12 cellular contexts compared by ENCODE assay signal in genomic region chr12:7851622-7852081, GRCh38. TPM values are rescaled to one million over a fixed set of nuclear protein-coding genes. Genes with fewer than 3 reads are reported as not detected.
DNase-seq lines count a peak whose midpoint lies in the region; ATAC-seq, FAIRE-seq and TF ChIP-seq lines count a peak whose summit lies in the region.
"Not testable (repeated sequence)": the region's sequence is repeated elsewhere in the genome, so short reads cannot be mapped to it uniquely, and the experiment has no call there.
"Had no signal": no experiment of that assay in that cellular context is flagged by ENCODE, and none has a peak within 500 bp of the region (broad histone marks: within the 10 kb centered on the region; RNA-seq: fewer than 3 reads in every experiment).

No MANE protein-coding gene starts in this region.

- CTCF ChIA-PET in Caco-2 (lab: Charles Lee), result interaction anchor here (0.6 to 2.2 kb wide), 6 partner anchors 9 to 173 kb away, joined by 3 to 16 read pairs (median 3); no protein-coding TSS in a partner anchor
- CTCF ChIA-PET in HCT116 (lab: Charles Lee), result interaction anchor here (1.0 kb wide), 1 partner anchor 81 kb away, joined by 3 read pairs; no protein-coding TSS in a partner anchor
- CTCF ChIA-PET in IMR-90 (lab: Yijun Ruan, JAX), result interaction anchor here (1.3 kb wide), 1 partner anchor 82 kb away, joined by 4 read pairs; no protein-coding TSS in a partner anchor

- H3K9me3 Mint-ChIP-seq in Caco-2 (ENCODE audit: unreplicated experiment); neural progenitor cell; type B pancreatic cell: not testable (repeated sequence)
- peaks cover 13% of the 10 kb centered on the region for H3K9me3 Mint-ChIP-seq in endodermal cell

- H3F3A ChIP-seq in neural progenitor cell (ENCODE audit: low read depth), result peaks cover 16% of the 10 kb centered on the region

- not testable (repeated sequence) for H3K56ac ChIP-seq in IMR-90 (ENCODE audit: extremely low read depth, insufficient read depth, low read length)

- not testable (repeated sequence) for H3K9ac ChIP-seq in HCT116 (ENCODE audit: low read length); IMR-90 (ENCODE audit: low read depth, low read length); keratinocyte (ENCODE audit: control insufficient read depth, extremely low read depth, insufficient read depth, low read length); neural progenitor cell
- H3K9ac ChIP-seq in endodermal cell (ENCODE audit: extremely low read depth, low read length, poor library complexity, severe bottlenecking), result peak overlapping the region; percentile 57

- H3K27me3 ChIP-seq in Caco-2 (replicated peaks; ENCODE audit: control insufficient read depth, insufficient read depth, low read length); HCT116 (ENCODE audit: insufficient read depth, low read length); IMR-90 (ENCODE audit: control insufficient read depth, insufficient read depth, low read length); endodermal cell (ENCODE audit: control insufficient read depth, insufficient read depth, low read length, poor library complexity, severe bottlenecking); keratinocyte (ENCODE audit: control insufficient read depth, extremely low read depth, insufficient read depth, low read length); neural progenitor cell: not testable (repeated sequence)

- H3K4me1 ChIP-seq in Caco-2 (peaks cover 75% of the 10 kb centered on the region), HCT116 (ENCODE audit: control insufficient read depth in 1 of 2, insufficient read depth in 2 of 2, low read length in 2 of 2) (peaks cover 2 to 18% of the 10 kb centered on the region in 2 experiments; a peak in 3 of 4 replicates), endodermal cell (ENCODE audit: control insufficient read depth, insufficient read depth, low read length) (peaks cover 12% of the 10 kb centered on the region), neural progenitor cell (peaks cover 30% of the 10 kb centered on the region)
- H3K4me1 ChIP-seq in IMR-90 (ENCODE audit: control insufficient read depth, insufficient read depth, low read length); keratinocyte (ENCODE audit: control insufficient read depth, extremely low read depth, insufficient read depth, low read length): not testable (repeated sequence)

- intact Hi-C loops in Caco-2 (cut with micrococcal nuclease; ENCODE audit: unreplicated experiment), result loop anchor here (1.0 to 5.0 kb wide), 3 partner anchors 16 to 144 kb away; no protein-coding TSS in a partner anchor
- intact Hi-C loops in HCT116 (cut with micrococcal nuclease); IMR-90 (cut with micrococcal nuclease): not testable (repeated sequence)

- not testable (repeated sequence) for H4K91ac ChIP-seq in IMR-90 (ENCODE audit: insufficient read depth, low read depth, low read length)

- TF ChIP-seq POLR2A in HCT116 (IDR thresholded peaks at IDR 0.05; ENCODE audit: borderline replicate concordance, extremely low read depth, insufficient read depth, insufficient read length); IMR-90 (IDR thresholded peaks at IDR 0.05; ENCODE audit: low read depth, low read length): not testable (repeated sequence)

- H2AK5ac ChIP-seq in IMR-90 (ENCODE audit: low read depth, low read length), result not testable (repeated sequence)

- peak; percentile 60 for FAIRE-seq in keratinocyte (lab: Jason Lieb, UNC)

- not testable (repeated sequence) for H4K5ac ChIP-seq in IMR-90 (ENCODE audit: low read depth, low read length)

- H3K9me1 ChIP-seq in IMR-90 (ENCODE audit: insufficient read depth, low read length); keratinocyte (ENCODE audit: control insufficient read depth, extremely low read depth, insufficient read depth, low read length): not testable (repeated sequence)

- H3K4ac ChIP-seq in IMR-90 (ENCODE audit: low read depth, low read length), result not testable (repeated sequence)

- H3K4me3 Mint-ChIP-seq in Caco-2 (ENCODE audit: unreplicated experiment) (peak overlapping the region; percentile 50), endodermal cell (peak overlapping the region; percentile 11), neural progenitor cell (peak overlapping the region; percentile 19), type B pancreatic cell (peak overlapping the region; percentile 25)

- ATAC-seq in HCT116 (peak; percentile 76; the same call in 1 of the 2 replicates), IMR-90 (ENCODE audit: low read depth) (peak; percentile 52)

- H3K18ac ChIP-seq in IMR-90 (ENCODE audit: low read depth, low read length), result not testable (repeated sequence)

- not testable (repeated sequence) for H3K27me3 Mint-ChIP-seq in Caco-2 (ENCODE audit: insufficient read depth, unreplicated experiment); endodermal cell (ENCODE audit: insufficient read depth); neural progenitor cell (ENCODE audit: insufficient read depth, low read depth); type B pancreatic cell

- not testable (repeated sequence) for H2BK120ac ChIP-seq in IMR-90 (ENCODE audit: low read depth, low read length)

- peak; percentile 87 to 94 for DNase-seq in Caco-2
- not testable (repeated sequence) for DNase-seq in HCT116 (ENCODE audit: low read depth, low spot score); IMR-90; keratinocyte (ENCODE audit: low read depth, low spot score); type B pancreatic cell (ENCODE audit: extremely low spot score, unreplicated experiment)
- DNase-seq in astrocyte of the hippocampus (ENCODE audit: low read depth, low spot score), result peak; percentile 33
- peak; percentile 66 for DNase-seq in endodermal cell
- peak; percentile 38 for DNase-seq in neural progenitor cell (ENCODE audit: low spot score)

- not testable (repeated sequence) for H3K4me3 ChIP-seq in Caco-2 (ENCODE audit: low read depth, low read length); HCT116 (replicated peaks in 1 of 2; ENCODE audit: low read depth in 1 of 2, low read length in 2 of 2); IMR-90 (ENCODE audit: insufficient read depth, low read depth, low read length); keratinocyte (ENCODE audit: control insufficient read depth in 2 of 3, extremely low read depth in 1 of 3, insufficient read depth in 2 of 3, low read depth in 1 of 3, low read length in 3 of 3); neural progenitor cell
- peak overlapping the region; percentile 41 for H3K4me3 ChIP-seq in endodermal cell (ENCODE audit: low read length)

- H3K36me3 Mint-ChIP-seq in Caco-2 (ENCODE audit: insufficient read depth, unreplicated experiment), result peaks cover 95% of the 10 kb centered on the region
- not testable (repeated sequence) for H3K36me3 Mint-ChIP-seq in endodermal cell (ENCODE audit: low read depth); neural progenitor cell; type B pancreatic cell

- not testable (repeated sequence) for H2BK5ac ChIP-seq in IMR-90 (ENCODE audit: low read depth, low read length, poor library complexity, severe bottlenecking)

- not testable (repeated sequence) for TF ChIP-seq CTCF in Caco-2 (IDR thresholded peaks at IDR 0.05; ENCODE audit: insufficient read depth in 1 of 2, low read depth in 1 of 2, low read length in 1 of 2, severe bottlenecking in 1 of 2, unreplicated experiment in 1 of 2); HCT116 (IDR thresholded peaks at IDR 0.05 in 2 of 3, conservative IDR thresholded peaks at IDR 0.05 in 1 of 3; ENCODE audit: borderline replicate concordance in 1 of 3, insufficient read depth in 1 of 3, low read depth in 2 of 3, low read length in 2 of 3); IMR-90 (conservative IDR thresholded peaks at IDR 0.05; ENCODE audit: low read depth, low read length); endodermal cell (conservative IDR thresholded peaks at IDR 0.05); keratinocyte (optimal IDR thresholded peaks at IDR 0.05 in 1 of 3, IDR thresholded peaks at IDR 0.05 in 1 of 3, conservative IDR thresholded peaks at IDR 0.05 in 1 of 3; ENCODE audit: extremely low read depth in 1 of 3, insufficient read depth in 2 of 3, low read length in 3 of 3); neural progenitor cell (IDR thresholded peaks at IDR 0.05); type B pancreatic cell (conservative IDR thresholded peaks at IDR 0.05)

- H2BK15ac ChIP-seq in IMR-90 (ENCODE audit: low read depth, low read length), result not testable (repeated sequence)

- in situ Hi-C loops in IMR-90 (cut with MboI; ENCODE audit: low sequenced_read_pairs), result loop anchor here (10.0 kb wide), 1 partner anchor 143 kb away; no protein-coding TSS in a partner anchor

- not testable (repeated sequence) for H3K23ac ChIP-seq in IMR-90 (ENCODE audit: low read depth, low read length)

- WGBS in IMR-90 (ENCODE audit: extremely low coverage in 2 of 2, insufficient read length in 1 of 2), 2 experiments, result no CpG with 5 or more reads among the region's 3 CpGs
- WGBS in endodermal cell (ENCODE audit: insufficient coverage in 1 of 2, insufficient read length in 1 of 2), 2 experiments, result 0% methylated on average over 1 of the region's 3 CpGs

- H3K4me1 Mint-ChIP-seq in Caco-2 (ENCODE audit: low read depth, unreplicated experiment), result peaks cover 76% of the 10 kb centered on the region
- H3K4me1 Mint-ChIP-seq in endodermal cell, result peaks cover 60% of the 10 kb centered on the region
- H3K4me1 Mint-ChIP-seq in neural progenitor cell, result peaks cover 34% of the 10 kb centered on the region
- H3K4me1 Mint-ChIP-seq in type B pancreatic cell (ENCODE audit: unreplicated experiment), result not testable (repeated sequence)

- not testable (repeated sequence) for H3K27ac ChIP-seq in HCT116 (ENCODE audit: low read depth, low read length); IMR-90 (ENCODE audit: insufficient read depth, low read length); keratinocyte (ENCODE audit: control insufficient read depth, insufficient read depth, low read length)
- peak overlapping the region; percentile 61 for H3K27ac ChIP-seq in endodermal cell (ENCODE audit: low read depth, low read length)
- H3K27ac ChIP-seq in neural progenitor cell, result peak overlapping the region; percentile 42

- H2AK9ac ChIP-seq in IMR-90 (replicated peaks; ENCODE audit: low read depth, low read length, poor library complexity), result not testable (repeated sequence)

- not testable (repeated sequence) for H3K9me2 ChIP-seq in HCT116 (ENCODE audit: insufficient read depth)

- H4K8ac ChIP-seq in IMR-90 (ENCODE audit: low read depth in 2 of 2, low read length in 2 of 2), result not testable (repeated sequence)

- H3K36me3 ChIP-seq in Caco-2 (ENCODE audit: control insufficient read depth, insufficient read depth, low read length); HCT116 (ENCODE audit: control insufficient read depth in 1 of 2, insufficient read depth in 2 of 2, low read length in 2 of 2); IMR-90 (ENCODE audit: control insufficient read depth, insufficient read depth, low read length); endodermal cell (ENCODE audit: control insufficient read depth, insufficient read depth, low read length); keratinocyte (ENCODE audit: control insufficient read depth in 2 of 2, extremely low read depth in 1 of 2, insufficient read depth in 2 of 2, low read length in 2 of 2); neural progenitor cell: not testable (repeated sequence)

- H3K14ac ChIP-seq in IMR-90 (replicated peaks; ENCODE audit: low read depth, low read length), result not testable (repeated sequence)

- H3K27ac Mint-ChIP-seq in Caco-2 (ENCODE audit: unreplicated experiment), result peak overlapping the region; percentile 92
- peak overlapping the region; percentile 85 for H3K27ac Mint-ChIP-seq in endodermal cell
- H3K27ac Mint-ChIP-seq in neural progenitor cell, result not testable (repeated sequence)
- H3K27ac Mint-ChIP-seq in type B pancreatic cell, result peak overlapping the region; percentile 93

- not testable (repeated sequence) for TF ChIP-seq RAD21 in HCT116 (IDR thresholded peaks at IDR 0.05; ENCODE audit: low read depth); IMR-90 (IDR thresholded peaks at IDR 0.05; ENCODE audit: low read length)

- H3K4me2 ChIP-seq in HCT116 (ENCODE audit: low read length) (peak overlapping the region; percentile 40), neural progenitor cell (peak overlapping the region; percentile 57)
- not testable (repeated sequence) for H3K4me2 ChIP-seq in IMR-90 (ENCODE audit: low read depth, low read length); keratinocyte (ENCODE audit: control insufficient read depth, extremely low read depth, insufficient read depth, low read depth, low read length)

- dilution Hi-C loops in IMR-90 (cut with HindIII; ENCODE audit: low sequenced_read_pairs, unreplicated experiment); keratinocyte (cut with MboI; ENCODE audit: extremely low pct_ligation_motif_present, low sequenced_read_pairs): not testable (repeated sequence)

- BruUV-seq in Caco-2 (replicated peaks; lab: Mats Ljungman, UMichigan); HCT116 (replicated peaks; lab: Mats Ljungman, UMichigan); IMR-90 (replicated peaks; lab: Mats Ljungman, UMichigan): not testable (repeated sequence)

- not testable (repeated sequence) for H4K20me1 ChIP-seq in HCT116 (ENCODE audit: insufficient read depth); IMR-90 (ENCODE audit: insufficient read depth, low read length); keratinocyte (ENCODE audit: control insufficient read depth, extremely low read depth, insufficient read depth, low read length); neural progenitor cell (ENCODE audit: low read depth)

- peak overlapping the region; percentile 60 for H2AFZ ChIP-seq in HCT116 (ENCODE audit: low read depth, low read length, poor library complexity, severe bottlenecking)
- not testable (repeated sequence) for H2AFZ ChIP-seq in IMR-90 (replicated peaks; ENCODE audit: low read length, poor library complexity); keratinocyte (ENCODE audit: control insufficient read depth, low read length); neural progenitor cell (replicated peaks)

- POLR2A ChIA-PET in Caco-2 (lab: Charles Lee), result interaction anchor here (0.6 to 2.2 kb wide), 9 partner anchors 12 to 131 kb away, joined by 3 to 29 read pairs (median 5); no protein-coding TSS in a partner anchor
- POLR2A ChIA-PET in HCT116 (lab: Charles Lee); IMR-90 (lab: Charles Lee; ENCODE audit: unreplicated experiment): not testable (repeated sequence)

- not testable (repeated sequence) for H3K9me3 ChIP-seq in Caco-2; HCT116 (ENCODE audit: control insufficient read depth in 1 of 2, insufficient read depth in 1 of 2, low read depth in 1 of 2, low read length in 2 of 2); IMR-90 (ENCODE audit: control insufficient read depth, insufficient read depth, low read length); endodermal cell (ENCODE audit: control insufficient read depth, low read length); keratinocyte (ENCODE audit: control insufficient read depth, low read depth, low read length); neural progenitor cell (ENCODE audit: low read depth)

- H3K79me1 ChIP-seq in IMR-90 (ENCODE audit: low read depth in 1 of 2, low read length in 2 of 2), result not testable (repeated sequence)

- not testable (repeated sequence) for H2BK20ac ChIP-seq in IMR-90 (ENCODE audit: low read depth, low read length)

- not testable (repeated sequence) for H3K79me2 ChIP-seq in HCT116 (ENCODE audit: insufficient read depth, low read length); keratinocyte (ENCODE audit: control insufficient read depth, insufficient read depth, low read length); neural progenitor cell (ENCODE audit: low read depth)

- RAD21 ChIA-PET in HCT116 (lab: Charles Lee; ENCODE audit: low non-redundant PET in 1 of 2, low total read pairs in 2 of 2, uncharacterized antibody in 2 of 2, unreplicated experiment in 2 of 2), result not testable (repeated sequence)

RNA-seq across cellular contexts. Expression of gene SLC2A14, which starts 21.1 kb away (rescaled TPM):
- total RNA-seq in Caco-2 (2022), result 129 and 141 TPM in 2 replicates
- not detected for total RNA-seq in HCT116 (2021; ENCODE audit: unreplicated experiment)
- 0.04 TPM in 1 of 2 replicates, not detected in the other for polyA plus RNA-seq in HCT116 (2012)
- total RNA-seq in IMR-90 (2012; rRNA removed), result under 0.01 TPM in 1 of 2 replicates, not detected in the other
- 0.05 and 0.07 TPM in 2 replicates for polyA plus RNA-seq in IMR-90 (2012; rRNA removed)
- polyA plus RNA-seq in IMR-90 (2012; cell fraction: cytosol; rRNA removed), result 0.05 TPM in 1 of 2 replicates, not detected in the other
- polyA plus RNA-seq in IMR-90 (2012; cell fraction: nucleus; rRNA removed; ENCODE audit: low replicate concordance), result 0.10 and 0.30 TPM in 2 replicates
- total RNA-seq in endodermal cell, result 10 to 100 TPM; 35.9 to 70.9 TPM
- 0.50 TPM for polyA plus RNA-seq in endodermal cell (2013, experiment 1 of 2)
- 0.54 TPM for polyA plus RNA-seq in endodermal cell (2013, experiment 2 of 2)
- polyA plus RNA-seq in keratinocyte, result 0.11 to 2.2 TPM (median 0.51 TPM) in 3 replicates
- polyA plus RNA-seq in keratinocyte (2011; ENCODE audit: low read depth), result 0.55 TPM
- polyA plus RNA-seq in keratinocyte (2011; cell fraction: cytosol; rRNA removed), result 0.14 and 0.50 TPM in 2 replicates
- 1.6 and 1.8 TPM in 2 replicates for polyA plus RNA-seq in keratinocyte (2011; cell fraction: nucleus; rRNA removed)
- polyA plus RNA-seq in keratinocyte (2012; ENCODE audit: low replicate concordance), result 0.08 and 1.6 TPM in 2 replicates
- polyA minus RNA-seq in keratinocyte, result 0.67 to 4.7 TPM in 2 of 3 replicates, not detected in the other
- polyA minus RNA-seq in keratinocyte (2011; cell fraction: cytosol; rRNA and poly(A)+ RNA removed), result not detected
- polyA minus RNA-seq in keratinocyte (2011; cell fraction: nucleus; rRNA and poly(A)+ RNA removed), result 0.42 and 1.2 TPM in 2 replicates
- 0.46 and 0.49 TPM in 2 replicates for total RNA-seq in neural progenitor cell (ENCODE audit: low replicate concordance)
- 7.0 and 50.0 TPM in 2 replicates for total RNA-seq in type B pancreatic cell (ENCODE audit: low replicate concordance)
- total RNA-seq: Calu3, Daoy, GM23248, HT1080 had no signal
- polyA plus RNA-seq: GM23248 had no signal
